In genomic region chr2:112936927-112937232, GRCh38 we compare ENCODE assay signal across 29 cellular contexts. TPM values are rescaled to one million over a fixed set of nuclear protein-coding genes. Genes with fewer than 3 reads are reported as not detected.
"Had no signal": no experiment of that assay in that cellular context is flagged by ENCODE, and none has a peak within 500 bp of the region (broad histone marks: within the 10 kb centered on the region; RNA-seq: fewer than 3 reads in every experiment).

No MANE protein-coding gene starts in this region.

- H3K4me3 Mint-ChIP-seq: naive thymus-derived CD8-positive, alpha-beta T cell; stimulated activated memory B cell treated with anti-CD40 and anti-IgM and Interleukin-4, amounts not matched to agents 10 μg/mL and 1 μg/mL and 100 μg/mL, for 72 hours; stimulated activated naive CD8-positive, alpha-beta T cell treated with anti-CD3 and anti-CD28 coated beads, Interleukin-15, Interleukin-2, amounts not matched to agents 100 ng/mL and 50 ng/mL, for 24 hours had no signal

- H3K27me3 Mint-ChIP-seq: stimulated activated memory B cell treated with anti-CD40 and anti-IgM and Interleukin-4, amounts not matched to agents 10 μg/mL and 1 μg/mL and 100 μg/mL, for 72 hours; stimulated activated naive CD8-positive, alpha-beta T cell treated with anti-CD3 and anti-CD28 coated beads, Interleukin-15, Interleukin-2, amounts not matched to agents 100 ng/mL and 50 ng/mL, for 24 hours had no signal

- H3K4me1 ChIP-seq: gastrocnemius medialis, heart right ventricle, spleen, tibial artery, upper lobe of right lung, vagina had no signal

- H3K4me1 Mint-ChIP-seq: stimulated activated memory B cell treated with anti-CD40 and anti-IgM and Interleukin-4, amounts not matched to agents 10 μg/mL and 1 μg/mL and 100 μg/mL, for 72 hours had no signal

- H3K9me3 ChIP-seq: esophagus muscularis mucosa, gastrocnemius medialis, heart right ventricle, mucosa of descending colon, neutrophil, spleen, tibial artery, upper lobe of right lung, vagina had no signal

- ATAC-seq: gastrocnemius medialis; heart right ventricle; mucosa of descending colon; naive thymus-derived CD8-positive, alpha-beta T cell; sciatic nerve; stimulated activated memory B cell treated with anti-CD40 and anti-IgM and Interleukin-4, amounts not matched to agents 10 μg/mL and 1 μg/mL and 100 μg/mL, for 72 hours had no signal

- H3K4me3 ChIP-seq: esophagus muscularis mucosa, gastrocnemius medialis, heart right ventricle, mucosa of descending colon, spleen, tibial artery, upper lobe of right lung, vagina had no signal

- H3K36me3 Mint-ChIP-seq: naive thymus-derived CD8-positive, alpha-beta T cell; stimulated activated memory B cell treated with anti-CD40 and anti-IgM and Interleukin-4, amounts not matched to agents 10 μg/mL and 1 μg/mL and 100 μg/mL, for 72 hours had no signal

- H3K27ac ChIP-seq: esophagus muscularis mucosa, gastrocnemius medialis, heart right ventricle, neutrophil, spleen, tibial artery, upper lobe of right lung, vagina had no signal

- H3K27ac Mint-ChIP-seq: naive thymus-derived CD8-positive, alpha-beta T cell; stimulated activated memory B cell treated with anti-CD40 and anti-IgM and Interleukin-4, amounts not matched to agents 10 μg/mL and 1 μg/mL and 100 μg/mL, for 72 hours; stimulated activated naive CD8-positive, alpha-beta T cell treated with anti-CD3 and anti-CD28 coated beads, Interleukin-15, Interleukin-2, amounts not matched to agents 100 ng/mL and 50 ng/mL, for 24 hours had no signal

- H3K36me3 ChIP-seq: esophagus muscularis mucosa, gastrocnemius medialis, heart right ventricle, neutrophil, spleen, tibial artery, upper lobe of right lung, vagina had no signal

- FAIRE-seq: endometrium, islet of Langerhans had no signal

- H3K9me3 Mint-ChIP-seq: naive thymus-derived CD8-positive, alpha-beta T cell; stimulated activated memory B cell treated with anti-CD40 and anti-IgM and Interleukin-4, amounts not matched to agents 10 μg/mL and 1 μg/mL and 100 μg/mL, for 72 hours; stimulated activated naive CD8-positive, alpha-beta T cell treated with anti-CD3 and anti-CD28 coated beads, Interleukin-15, Interleukin-2, amounts not matched to agents 100 ng/mL and 50 ng/mL, for 24 hours had no signal

- H3K27me3 ChIP-seq: esophagus muscularis mucosa, gastrocnemius medialis, neutrophil, spleen, upper lobe of right lung, vagina had no signal

- DNase-seq: gastrocnemius medialis; heart right ventricle; hypothalamus; kidney glomerular epithelial cell; mucosa of descending colon; naive thymus-derived CD8-positive, alpha-beta T cell; posterior cingulate gyrus; spleen; stimulated activated CD4-positive, alpha-beta T cell treated with anti-CD3 and anti-CD28 coated beads, Interleukin-15, amount 100 ng/mL, for 24 hours; stimulated activated CD4-positive, alpha-beta T cell treated with anti-CD3 and anti-CD28 coated beads, Interleukin-1b, Interleukin-23, amount 100 ng/mL, for 48 hours; stimulated activated CD4-positive, alpha-beta T cell treated with anti-CD3 and anti-CD28 coated beads, Interleukin-4, amount 100 ng/mL, for 24 hours had no signal

RNA-seq across cellular contexts. Expression of gene IL37, which starts 25.9 kb away (rescaled TPM):
- total RNA-seq: esophagus muscularis mucosa; fibroblast of villous mesenchyme; gastrocnemius medialis; heart right ventricle; liver; lung microvascular endothelial cell; naive thymus-derived CD8-positive, alpha-beta T cell; osteocyte; pulmonary artery endothelial cell; sciatic nerve; skeletal muscle tissue; spleen; temporal lobe; upper lobe of right lung; vagina had no signal
- polyA plus RNA-seq: heart right ventricle; liver; naive thymus-derived CD8-positive, alpha-beta T cell; neural cell; spleen had no signal

RNA-seq across cellular contexts. Expression of gene IL36G, which starts 40.9 kb away (rescaled TPM):
- total RNA-seq: esophagus muscularis mucosa; fibroblast of villous mesenchyme; gastrocnemius medialis; heart right ventricle; liver; lung microvascular endothelial cell; mucosa of descending colon; naive thymus-derived CD8-positive, alpha-beta T cell; osteocyte; pulmonary artery endothelial cell; sciatic nerve; skeletal muscle tissue; spleen; temporal lobe; upper lobe of right lung; vagina had no signal
- polyA plus RNA-seq: heart right ventricle; liver; naive thymus-derived CD8-positive, alpha-beta T cell; neural cell had no signal
